In genomic region chr5:181280251-181280762, GRCh38 we compare ENCODE assay signal across 12 cellular contexts.
"Had no signal": no experiment of that assay in that cellular context is flagged by ENCODE, and none has a peak within 500 bp of the region (broad histone marks: within the 10 kb centered on the region; RNA-seq: fewer than 3 reads in every experiment).

No MANE protein-coding gene starts in this region.

- H3K27me3 ChIP-seq: body of pancreas, thyroid gland, uterus had no signal

- H3K27ac ChIP-seq: body of pancreas, left ventricle myocardium inferior, thyroid gland, uterus had no signal

- H3K9me3 ChIP-seq: body of pancreas, left ventricle myocardium inferior, thyroid gland, uterus had no signal

- ATAC-seq: activated CD4-positive, CD25-positive, alpha-beta regulatory T cell treated with anti-CD3 and anti-CD28 coated beads, Interleukin-2, amount 50 U/mL, for 24 hours; body of pancreas; right cardiac atrium; stimulated activated effector memory CD8-positive, alpha-beta T cell treated with anti-CD3 and anti-CD28 coated beads, Interleukin-12 subunit alpha, Interleukin-12 subunit beta, amount 100 ng/mL, for 72 hours had no signal

- H3K36me3 ChIP-seq: left ventricle myocardium inferior, thyroid gland, uterus had no signal

- H3K4me1 ChIP-seq: body of pancreas, left ventricle myocardium inferior, thyroid gland, uterus had no signal

- FAIRE-seq: keratinocyte had no signal

- H3K4me3 ChIP-seq: body of pancreas, left ventricle myocardium inferior, thyroid gland, uterus had no signal

- DNase-seq: activated effector memory CD4-positive, alpha-beta T cell treated with Interleukin-2 at 50 U/mL for 16 hours; amniotic stem cell; body of pancreas; erythroblast; hippocampal formation; left ventricle myocardium inferior; right cardiac atrium; thyroid gland; uterus had no signal
